Comparison of ENCODE assay signal across 2 cellular contexts in genomic region chr10:91635401-91636400, GRCh38.
TF ChIP-seq lines count a peak whose summit lies in the region.

No MANE protein-coding gene starts in this region.

TF ChIP-seq in WTC11, 78 proteins besides CTCF, POLR2A, EP300 and RAD21 (continued from another document):
- no peak for TF ChIP-seq ZSCAN18 (CRISPR knock-in tag; IDR thresholded peaks at IDR 0.05)
- no peak for TF ChIP-seq FOXP1 (CRISPR knock-in tag; IDR thresholded peaks at IDR 0.05; ENCODE audit: borderline replicate concordance)
- no peak for TF ChIP-seq IRF2 (CRISPR knock-in tag; IDR thresholded peaks at IDR 0.05; ENCODE audit: borderline replicate concordance, low read depth)
- TF ChIP-seq, protein P1, sequence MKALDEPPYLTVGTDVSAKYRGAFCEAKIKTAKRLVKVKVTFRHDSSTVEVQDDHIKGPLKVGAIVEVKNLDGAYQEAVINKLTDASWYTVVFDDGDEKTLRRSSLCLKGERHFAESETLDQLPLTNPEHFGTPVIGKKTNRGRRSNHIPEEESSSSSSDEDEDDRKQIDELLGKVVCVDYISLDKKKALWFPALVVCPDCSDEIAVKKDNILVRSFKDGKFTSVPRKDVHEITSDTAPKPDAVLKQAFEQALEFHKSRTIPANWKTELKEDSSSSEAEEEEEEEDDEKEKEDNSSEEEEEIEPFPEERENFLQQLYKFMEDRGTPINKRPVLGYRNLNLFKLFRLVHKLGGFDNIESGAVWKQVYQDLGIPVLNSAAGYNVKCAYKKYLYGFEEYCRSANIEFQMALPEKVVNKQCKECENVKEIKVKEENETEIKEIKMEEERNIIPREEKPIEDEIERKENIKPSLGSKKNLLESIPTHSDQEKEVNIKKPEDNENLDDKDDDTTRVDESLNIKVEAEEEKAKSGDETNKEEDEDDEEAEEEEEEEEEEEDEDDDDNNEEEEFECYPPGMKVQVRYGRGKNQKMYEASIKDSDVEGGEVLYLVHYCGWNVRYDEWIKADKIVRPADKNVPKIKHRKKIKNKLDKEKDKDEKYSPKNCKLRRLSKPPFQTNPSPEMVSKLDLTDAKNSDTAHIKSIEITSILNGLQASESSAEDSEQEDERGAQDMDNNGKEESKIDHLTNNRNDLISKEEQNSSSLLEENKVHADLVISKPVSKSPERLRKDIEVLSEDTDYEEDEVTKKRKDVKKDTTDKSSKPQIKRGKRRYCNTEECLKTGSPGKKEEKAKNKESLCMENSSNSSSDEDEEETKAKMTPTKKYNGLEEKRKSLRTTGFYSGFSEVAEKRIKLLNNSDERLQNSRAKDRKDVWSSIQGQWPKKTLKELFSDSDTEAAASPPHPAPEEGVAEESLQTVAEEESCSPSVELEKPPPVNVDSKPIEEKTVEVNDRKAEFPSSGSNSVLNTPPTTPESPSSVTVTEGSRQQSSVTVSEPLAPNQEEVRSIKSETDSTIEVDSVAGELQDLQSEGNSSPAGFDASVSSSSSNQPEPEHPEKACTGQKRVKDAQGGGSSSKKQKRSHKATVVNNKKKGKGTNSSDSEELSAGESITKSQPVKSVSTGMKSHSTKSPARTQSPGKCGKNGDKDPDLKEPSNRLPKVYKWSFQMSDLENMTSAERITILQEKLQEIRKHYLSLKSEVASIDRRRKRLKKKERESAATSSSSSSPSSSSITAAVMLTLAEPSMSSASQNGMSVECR (CRISPR knock-in tag; IDR thresholded peaks at IDR 0.05; ENCODE audit: borderline replicate concordance): no peak
- TF ChIP-seq TP53 (CRISPR knock-in tag; IDR thresholded peaks at IDR 0.05): no peak
- TF ChIP-seq ATF1 (CRISPR knock-in tag; IDR thresholded peaks at IDR 0.05): no peak
- TF ChIP-seq, protein P2, sequence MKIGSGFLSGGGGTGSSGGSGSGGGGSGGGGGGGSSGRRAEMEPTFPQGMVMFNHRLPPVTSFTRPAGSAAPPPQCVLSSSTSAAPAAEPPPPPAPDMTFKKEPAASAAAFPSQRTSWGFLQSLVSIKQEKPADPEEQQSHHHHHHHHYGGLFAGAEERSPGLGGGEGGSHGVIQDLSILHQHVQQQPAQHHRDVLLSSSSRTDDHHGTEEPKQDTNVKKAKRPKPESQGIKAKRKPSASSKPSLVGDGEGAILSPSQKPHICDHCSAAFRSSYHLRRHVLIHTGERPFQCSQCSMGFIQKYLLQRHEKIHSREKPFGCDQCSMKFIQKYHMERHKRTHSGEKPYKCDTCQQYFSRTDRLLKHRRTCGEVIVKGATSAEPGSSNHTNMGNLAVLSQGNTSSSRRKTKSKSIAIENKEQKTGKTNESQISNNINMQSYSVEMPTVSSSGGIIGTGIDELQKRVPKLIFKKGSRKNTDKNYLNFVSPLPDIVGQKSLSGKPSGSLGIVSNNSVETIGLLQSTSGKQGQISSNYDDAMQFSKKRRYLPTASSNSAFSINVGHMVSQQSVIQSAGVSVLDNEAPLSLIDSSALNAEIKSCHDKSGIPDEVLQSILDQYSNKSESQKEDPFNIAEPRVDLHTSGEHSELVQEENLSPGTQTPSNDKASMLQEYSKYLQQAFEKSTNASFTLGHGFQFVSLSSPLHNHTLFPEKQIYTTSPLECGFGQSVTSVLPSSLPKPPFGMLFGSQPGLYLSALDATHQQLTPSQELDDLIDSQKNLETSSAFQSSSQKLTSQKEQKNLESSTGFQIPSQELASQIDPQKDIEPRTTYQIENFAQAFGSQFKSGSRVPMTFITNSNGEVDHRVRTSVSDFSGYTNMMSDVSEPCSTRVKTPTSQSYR (CRISPR knock-in tag; IDR thresholded peaks at IDR 0.05): no peak

TF ChIP-seq in endothelial cell of umbilical vein, 7 proteins besides CTCF, POLR2A, EP300 and RAD21 (continued from another document):
- TF ChIP-seq FOS (IDR thresholded peaks at IDR 0.05; ENCODE audit: borderline replicate concordance, insufficient read depth, low read length) (no peak), MYC (IDR thresholded peaks at IDR 0.05; ENCODE audit: low read depth, low read length) (no peak), GATA2 (IDR thresholded peaks at IDR 0.05; ENCODE audit: insufficient read depth, insufficient read length, low read depth, low read length) (no peak), JUN (IDR thresholded peaks at IDR 0.05; ENCODE audit: borderline replicate concordance, insufficient read depth, insufficient read length, low read depth) (no peak), POLR2AphosphoS5 (IDR thresholded peaks at IDR 0.05; ENCODE audit: insufficient read depth, low read depth, low read length) (no peak)
